In the genomic region with DNA sequence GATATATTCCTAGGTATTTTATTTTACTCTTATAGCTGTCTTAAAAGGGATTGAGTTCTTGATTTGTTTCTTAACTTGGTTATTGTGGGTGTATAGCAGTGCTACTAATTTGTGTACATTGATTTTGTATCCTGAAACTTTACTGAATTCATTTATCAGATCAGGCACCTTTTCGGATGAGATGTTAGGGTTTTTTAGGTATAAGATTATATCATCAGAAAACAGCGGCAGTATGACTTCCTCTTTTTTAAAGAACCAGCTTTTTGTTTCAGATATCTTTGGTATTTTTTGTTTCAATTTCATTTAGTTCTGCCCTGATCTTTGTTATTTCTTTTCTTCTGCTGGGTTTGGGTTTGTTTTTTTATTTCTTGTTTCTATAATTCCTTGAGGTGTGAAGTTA, we compare ENCODE assay signal across 18 cellular contexts.
A peak's percentile ranks its signal among the peaks of the same experiment; 100 is the strongest.
DNase-seq lines count a peak whose midpoint lies in the region; ATAC-seq and TF ChIP-seq lines count a peak whose summit lies in the region.
"Had no signal": no experiment of that assay in that cellular context is flagged by ENCODE, and none has a peak within 500 bp of the region (broad histone marks: within the 10 kb centered on the region; RNA-seq: fewer than 3 reads in every experiment).

No MANE protein-coding gene starts in this region.

- no peak for TF ChIP-seq POLR2A in GM18505 (IDR thresholded peaks at IDR 0.05; ENCODE audit: borderline replicate concordance, extremely low read depth, insufficient read depth, insufficient read length)

- DNase-seq in MV-4-11 (lab: John Stamatoyannopoulos, UW) (peak; percentile 36), WERI-Rb-1 (no peak), C1 segment of cervical spinal cord (lab: John Stamatoyannopoulos, UW) (no peak)
- no peak for DNase-seq in stimulated activated effector memory CD8-positive, alpha-beta T cell treated with anti-CD3 and anti-CD28 coated beads, Interleukin-12 subunit alpha, Interleukin-12 subunit beta, amount 100 ng/mL, for 72 hours (ENCODE audit: low spot score in 2 of 2)
- DNase-seq: activated CD8-positive, alpha-beta memory T cell treated with anti-CD3 and anti-CD28 coated beads, Interleukin-2, amount 50 U/mL, for 4 hours; CD8-positive, alpha-beta memory T cell; NCI-H187; occipital lobe; RPMI8226; sigmoid colon; stimulated activated CD4-positive, alpha-beta T cell treated with anti-CD3 and anti-CD28 coated beads, Interleukin-2, amount 100 ng/mL, for 48 hours; stimulated activated CD8-positive, alpha-beta memory T cell treated with anti-CD3 and anti-CD28 coated beads, Interleukin-4, amount 100 ng/mL, for 48 hours had no signal

- H3K36me3 ChIP-seq in WERI-Rb-1: no peaks in the 10 kb centered on the region
- H3K36me3 ChIP-seq: sigmoid colon had no signal

- H3K27ac Mint-ChIP-seq in stimulated activated effector memory CD8-positive, alpha-beta T cell treated with anti-CD3 and anti-CD28 coated beads, Interleukin-12 subunit alpha, Interleukin-12 subunit beta, amount 100 ng/mL, for 72 hours: no peak overlapping the region
- H3K27ac Mint-ChIP-seq: activated naive CD4-positive, alpha-beta T cell treated with anti-CD3 and anti-CD28 coated beads, Interleukin-2, amount 50 U/mL, for 72 hours; CD8-positive, alpha-beta memory T cell had no signal

- no peak overlapping the region for H3K4me3 ChIP-seq in WERI-Rb-1 (ENCODE audit: low read depth, low read length)
- H3K4me3 ChIP-seq: sigmoid colon had no signal

- H3K4me1 Mint-ChIP-seq in stimulated activated effector memory CD8-positive, alpha-beta T cell treated with anti-CD3 and anti-CD28 coated beads, Interleukin-12 subunit alpha, Interleukin-12 subunit beta, amount 100 ng/mL, for 72 hours: no peaks in the 10 kb centered on the region
- H3K4me1 Mint-ChIP-seq: CD8-positive, alpha-beta memory T cell had no signal

- no peak for TF ChIP-seq CTCF in WERI-Rb-1 (IDR thresholded peaks at IDR 0.05; ENCODE audit: low read depth, low read length)

- no peaks in the 10 kb centered on the region for H3K27me3 ChIP-seq in WERI-Rb-1 (ENCODE audit: insufficient read depth, low read depth, severe bottlenecking)
- H3K27me3 ChIP-seq: sigmoid colon had no signal

- peaks cover 17% of the 10 kb centered on the region for H3K9me3 Mint-ChIP-seq in stimulated activated effector memory CD8-positive, alpha-beta T cell treated with anti-CD3 and anti-CD28 coated beads, Interleukin-12 subunit alpha, Interleukin-12 subunit beta, amount 100 ng/mL, for 72 hours

- H3K27ac ChIP-seq in WERI-Rb-1: no peak overlapping the region
- H3K27ac ChIP-seq: sigmoid colon had no signal

- H3K36me3 Mint-ChIP-seq in stimulated activated effector memory CD8-positive, alpha-beta T cell treated with anti-CD3 and anti-CD28 coated beads, Interleukin-12 subunit alpha, Interleukin-12 subunit beta, amount 100 ng/mL, for 72 hours: no peaks in the 10 kb centered on the region
- H3K36me3 Mint-ChIP-seq: CD8-positive, alpha-beta memory T cell had no signal

- H3K4me3 Mint-ChIP-seq in stimulated activated effector memory CD8-positive, alpha-beta T cell treated with anti-CD3 and anti-CD28 coated beads, Interleukin-12 subunit alpha, Interleukin-12 subunit beta, amount 100 ng/mL, for 72 hours: no peak overlapping the region
- H3K4me3 Mint-ChIP-seq: CD8-positive, alpha-beta memory T cell had no signal

- ATAC-seq in GM18505 (IDR thresholded peaks at IDR 0.05; ENCODE audit: unreplicated experiment): peak; percentile 87
- peak; percentile 73 for ATAC-seq in GM21576 (IDR thresholded peaks at IDR 0.05; ENCODE audit: unreplicated experiment)
- peak; percentile 90 for ATAC-seq in HG03159 (IDR thresholded peaks at IDR 0.05; ENCODE audit: unreplicated experiment)
- no peak for ATAC-seq in stimulated activated effector memory CD8-positive, alpha-beta T cell treated with anti-CD3 and anti-CD28 coated beads, Interleukin-12 subunit alpha, Interleukin-12 subunit beta, amount 100 ng/mL, for 72 hours
- ATAC-seq in GM21723 (IDR thresholded peaks at IDR 0.05; ENCODE audit: unreplicated experiment): no peak
- ATAC-seq: activated CD4-positive, CD25-positive, alpha-beta regulatory T cell treated with anti-CD3 and anti-CD28 coated beads, Interleukin-2, amount 50 U/mL, for 24 hours; activated naive CD4-positive, alpha-beta T cell treated with anti-CD3 and anti-CD28 coated beads, Interleukin-2, amount 50 U/mL, for 72 hours had no signal

- no peaks in the 10 kb centered on the region for H3K9me3 ChIP-seq in WERI-Rb-1 (ENCODE audit: severe bottlenecking)

Comparison
In these comparisons a context has a peak if more than half of its experiments do, and no peak if none do; other contexts are left out.
1. ATAC-seq: peak in GM18505 (single experiment), GM21576 (single experiment) and HG03159 (single experiment); none in stimulated activated effector memory CD8-positive, alpha-beta T cell treated with anti-CD3 and anti-CD28 coated beads, Interleukin-12 subunit alpha, Interleukin-12 subunit beta, amount 100 ng/mL, for 72 hours (single experiment) and GM21723 (single experiment).